Comparison of ENCODE assay signal across 7 cellular contexts in the genomic region with DNA sequence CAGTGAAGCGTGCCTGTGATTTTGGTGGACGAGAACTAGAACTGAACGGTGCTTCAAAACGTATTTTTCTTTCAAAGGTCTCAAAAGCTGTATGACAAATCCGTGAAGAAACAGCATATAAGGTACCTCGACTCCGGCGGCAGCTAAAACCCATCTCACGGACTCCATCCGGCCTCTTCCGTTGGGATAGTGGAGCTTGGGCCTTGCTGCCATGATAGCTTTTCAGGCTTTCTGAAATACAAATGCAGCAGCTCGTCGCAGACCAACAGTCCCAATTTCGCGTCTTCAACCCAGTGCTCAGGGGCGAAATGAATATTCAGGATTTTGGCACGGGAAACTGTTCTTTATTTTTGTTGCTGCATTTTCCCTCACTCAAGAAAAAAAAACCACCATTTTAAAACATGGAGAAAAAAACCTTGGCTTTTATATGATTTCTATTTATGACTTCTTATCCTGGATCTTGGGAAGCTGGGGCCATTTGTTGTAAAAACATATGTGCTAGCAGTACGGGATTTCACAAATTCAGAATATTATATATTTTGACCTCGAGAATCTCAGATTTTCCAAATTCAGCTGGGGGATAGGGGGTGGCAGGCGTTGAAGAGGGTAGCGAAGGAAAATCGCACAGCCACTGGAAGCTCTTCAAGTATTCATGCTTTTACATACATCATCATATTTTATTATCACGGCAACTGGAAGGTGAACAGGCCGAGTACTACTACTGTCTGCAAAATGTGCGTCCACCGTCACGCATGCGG. TPM values are rescaled to one million over a fixed set of nuclear protein-coding genes. Genes with fewer than 3 reads are reported as not detected.
DNase-seq lines count a peak whose midpoint lies in the region; ATAC-seq lines count a peak whose summit lies in the region.

No MANE protein-coding gene starts in this region.

- peaks cover 14 to 33% (median 28%) of the 10 kb centered on the region in 3 donors for H3K4me1 Mint-ChIP-seq in T-cell
- H3K4me1 Mint-ChIP-seq in naive thymus-derived CD8-positive, alpha-beta T cell, result peaks cover 20 to 30% (median 22%) of the 10 kb centered on the region in 4 donors

- peaks cover 5 to 8% of the 10 kb centered on the region in 2 donors for H3K27me3 Mint-ChIP-seq in T-cell
- H3K27me3 Mint-ChIP-seq in naive thymus-derived CD8-positive, alpha-beta T cell, result peaks cover 3 to 23% (median 6%) of the 10 kb centered on the region in 5 donors

- DNase-seq in G401 (ENCODE audit: low spot score), result peak; percentile 78
- DNase-seq in HK-2 (ENCODE audit: unreplicated experiment), result peak; percentile 43
- DNase-seq in T-cell, result no peak
- peak; percentile 20 for DNase-seq in fibroblast of gingiva (ENCODE audit: low read depth)
- peak in 1 of 10 donors; percentile 18 for DNase-seq in naive thymus-derived CD8-positive, alpha-beta T cell
- no peak for DNase-seq in GM19240 (ENCODE audit: insufficient read length, low spot score)

- CTCF ChIA-PET in T-cell (lab: Charles Lee), result interaction anchor here (0.5 to 2.5 kb wide), 6 partner anchors 10 to 320 kb away, joined by 3 to 17 read pairs (median 4); a partner anchor contains a TSS

- peak in 1 of 4 experiments; percentile 1 for ATAC-seq in T-cell (replicated peaks in 1 of 4)
- ATAC-seq in naive thymus-derived CD8-positive, alpha-beta T cell, result no peak
- ATAC-seq in HG03442 (IDR thresholded peaks at IDR 0.05; ENCODE audit: unreplicated experiment), result no peak

- H3K27ac Mint-ChIP-seq in T-cell, result peak overlapping the region; percentile 97 to 100
- peak overlapping the region in 9 of 10 donors; percentile 74 to 100 (median 99) for H3K27ac Mint-ChIP-seq in naive thymus-derived CD8-positive, alpha-beta T cell

- H3K9me3 Mint-ChIP-seq in T-cell, result no peaks in the 10 kb centered on the region
- peaks cover 0 to 6% (median 0%) of the 10 kb centered on the region in 9 donors for H3K9me3 Mint-ChIP-seq in naive thymus-derived CD8-positive, alpha-beta T cell

- H3K36me3 Mint-ChIP-seq in T-cell, result no peaks in the 10 kb centered on the region
- H3K36me3 Mint-ChIP-seq in naive thymus-derived CD8-positive, alpha-beta T cell, result peaks cover 0 to 5% (median 3%) of the 10 kb centered on the region in 3 donors

- in situ Hi-C loops in G401 (cut with HindIII; ENCODE audit: low sequenced_read_pairs), result no loop called here

- POLR2A ChIA-PET in T-cell (lab: Charles Lee), result interaction anchor here in 1 of 2 donors (1.4 kb wide), 1 partner anchor 10 kb away, joined by 7 read pairs; no protein-coding TSS in a partner anchor
- POLR2A ChIA-PET in naive thymus-derived CD8-positive, alpha-beta T cell (lab: Charles Lee), result interaction anchor here (1.4 to 2.7 kb wide), 3 partner anchors 8 to 72 kb away, joined by 3 to 21 read pairs (median 19); a partner anchor contains a TSS

- peak overlapping the region; percentile 83 to 96 (median 95) for H3K4me3 Mint-ChIP-seq in T-cell
- H3K4me3 Mint-ChIP-seq in naive thymus-derived CD8-positive, alpha-beta T cell, result peak overlapping the region; percentile 88 to 99 (median 94)

RNA-seq across cellular contexts. Expression of a gene that starts 0.9 kb away (rescaled TPM):
- 37.7 and 42.0 TPM in 2 replicates for total RNA-seq in G401 (2014; rRNA removed; shearing (Covaris generic))
- under 1 TPM; 0.35 to 0.85 (median 0.65) TPM for total RNA-seq in T-cell
- under 1 TPM; 0.39 to 0.69 TPM for total RNA-seq in naive thymus-derived CD8-positive, alpha-beta T cell
- polyA plus RNA-seq in naive thymus-derived CD8-positive, alpha-beta T cell, result 1 to 10 TPM; 1.2 to 3.7 (median 3.4) TPM

Comparison
In these comparisons a context has a peak if more than half of its experiments do, and no peak if none do; other contexts are left out.
1. DNase-seq: peak in G401 (single experiment), HK-2 (single experiment) and fibroblast of gingiva (single experiment); none in T-cell (0 of 34) and GM19240 (single experiment).
2. RNA of a gene that starts 0.9 kb away (total RNA-seq): 37.7 to 42.0 TPM in G401; 0.39 to 0.69 TPM in naive thymus-derived CD8-positive, alpha-beta T cell and 0.35 to 0.85 TPM in T-cell; every median in the first group is over 10 times any median in the second.